25 cellular contexts compared by ENCODE assay signal in the genomic region with DNA sequence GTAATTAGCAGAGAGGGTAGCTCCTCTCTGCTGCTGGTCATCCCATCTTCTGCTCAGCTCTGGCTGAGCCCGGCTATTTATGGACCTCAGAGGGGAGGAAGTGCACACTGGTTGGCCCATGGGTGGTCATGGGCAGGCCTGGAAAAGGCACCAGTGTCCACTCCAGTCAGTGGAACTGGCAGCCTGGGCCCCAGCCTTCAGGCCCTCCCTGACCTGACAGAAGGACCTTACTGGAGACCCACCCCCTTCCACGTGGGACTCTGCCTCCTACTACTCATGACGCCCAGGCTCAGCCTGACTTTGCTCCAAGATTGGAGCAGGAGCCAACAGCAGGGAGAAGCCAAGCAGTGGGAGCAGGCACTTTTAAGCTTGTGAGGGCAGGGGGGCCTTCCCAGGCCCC. TPM values are rescaled to one million over a fixed set of nuclear protein-coding genes. Genes with fewer than 3 reads are reported as not detected.
"Had no signal": no experiment of that assay in that cellular context is flagged by ENCODE, and none has a peak within 500 bp of the region (broad histone marks: within the 10 kb centered on the region; RNA-seq: fewer than 3 reads in every experiment).

No MANE protein-coding gene starts in this region.

- DNase-seq: Karpas-422, KG1, MM.1S, NCI-H1092 treated with DMSO at 0.1 percent for 48 hours, NCI-H1436, NCI-H187, NCI-H2029, NCI-H2081 treated with DMSO at 0.1 percent for 48 hours, NCI-H2171, NCI-H226, NCI-H446, NCI-H510A, NCI-H524 treated with DMSO at 0.1 percent for 48 hours, NCI-H69, NCI-H774, PC-3, Peyer's patch, SHP77 treated with DMSO at 0.1 percent for 48 hours, SJCRH30 had no signal

- H3K4me1 ChIP-seq: Peyer's patch, SJCRH30 had no signal

- ATAC-seq: PC-3, Right ventricle myocardium inferior, SK-N-SH treated with all-trans-retinoic acid at 6 μM for 48 hours had no signal

- H3K4me3 ChIP-seq: Peyer's patch, SJCRH30 had no signal

- H3K9me3 ChIP-seq: Peyer's patch, SJCRH30 had no signal

- H3K36me3 ChIP-seq: Peyer's patch, SJCRH30 had no signal

- H3K27me3 ChIP-seq: Peyer's patch, SJCRH30 had no signal

- H3K27ac ChIP-seq: Peyer's patch, SJCRH30 had no signal

RNA-seq across cellular contexts. Expression of a gene that starts 8.0 kb away (rescaled TPM):
- total RNA-seq: HT-29, M059J, OCI-LY7, PC-3 had no signal

RNA-seq across cellular contexts. Expression of a gene that starts 30.7 kb away (rescaled TPM):
- total RNA-seq: PC-3, Peyer's patch, Right ventricle myocardium inferior, SJCRH30 had no signal

RNA-seq across cellular contexts. Expression of a gene that starts 43.2 kb away (rescaled TPM):
- total RNA-seq: OCI-LY7, PC-3, Right ventricle myocardium inferior, SJCRH30 had no signal

RNA-seq across cellular contexts. Expression of a gene that starts 59.2 kb away (rescaled TPM):
- total RNA-seq: HT-29, M059J, PC-3, RPMI7951, SJCRH30 had no signal
